In the genomic region with DNA sequence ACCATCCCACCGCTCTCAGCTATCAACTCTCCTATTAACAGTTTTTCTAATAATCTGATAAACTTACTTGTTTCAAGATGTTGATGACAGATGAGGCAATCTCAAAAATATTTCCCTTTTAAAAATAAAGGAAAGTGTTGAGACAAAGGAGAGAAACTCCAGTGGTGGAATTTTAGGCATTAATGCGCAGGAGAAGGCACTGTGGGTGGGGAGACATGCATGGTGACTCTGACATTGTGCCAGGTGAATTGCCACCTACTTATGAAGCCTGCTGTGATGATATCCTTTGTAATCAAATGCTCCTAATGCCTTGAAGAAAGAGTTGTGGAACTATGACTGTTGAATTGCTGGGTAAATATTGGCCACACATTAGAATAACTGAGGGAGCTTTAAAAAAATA, we compare ENCODE assay signal across 16 cellular contexts. TPM values are rescaled to one million over a fixed set of nuclear protein-coding genes. Genes with fewer than 3 reads are reported as not detected.
A peak's percentile ranks its signal among the peaks of the same experiment; 100 is the strongest.
DNase-seq lines count a peak whose midpoint lies in the region; ATAC-seq and TF ChIP-seq lines count a peak whose summit lies in the region.
"Had no signal": no experiment of that assay in that cellular context is flagged by ENCODE, and none has a peak within 500 bp of the region (broad histone marks: within the 10 kb centered on the region; RNA-seq: fewer than 3 reads in every experiment).

No MANE protein-coding gene starts in this region.

- intact Hi-C loops in prostate gland (cut with DNase I): no loop called here

- no peaks in the 10 kb centered on the region for H3K9me3 Mint-ChIP-seq in activated naive CD8-positive, alpha-beta T cell treated with anti-CD3 and anti-CD28 coated beads, Interleukin-2, amount 50 U/mL, for 24 hours
- no peaks in the 10 kb centered on the region for H3K9me3 Mint-ChIP-seq in activated T-cell treated with anti-CD3 and anti-CD28 coated beads, Interleukin-2, amount 50 U/mL, for 24 hours

- DNase-seq in astrocyte of the hippocampus (ENCODE audit: low read depth, low spot score) (peak; percentile 33), kidney tubule cell (ENCODE audit: low spot score) (peak; percentile 46), T-helper 17 cell (no peak), prostate gland (ENCODE audit: low spot score) (no peak)
- DNase-seq in activated naive CD8-positive, alpha-beta T cell treated with anti-CD3 and anti-CD28 coated beads, Interleukin-2, amount 50 U/mL, for 24 hours: no peak
- no peak for DNase-seq in activated T-cell treated with anti-CD3 and anti-CD28 coated beads, Interleukin-2, amount 50 U/mL, for 24 hours
- DNase-seq: activated CD4-positive, alpha-beta T cell treated with anti-CD3 and anti-CD28 coated beads for 36 hours; foreskin melanocyte; mucosa of descending colon; NCI-H1048; pancreas had no signal

- H3K4me1 Mint-ChIP-seq in activated naive CD8-positive, alpha-beta T cell treated with anti-CD3 and anti-CD28 coated beads, Interleukin-2, amount 50 U/mL, for 24 hours: peaks cover 23% of the 10 kb centered on the region
- H3K4me1 Mint-ChIP-seq in activated T-cell treated with anti-CD3 and anti-CD28 coated beads, Interleukin-2, amount 50 U/mL, for 24 hours (ENCODE audit: low read depth): peaks cover 21% of the 10 kb centered on the region
- H3K4me1 Mint-ChIP-seq in T-helper 17 cell: no peaks in the 10 kb centered on the region

- H3K4me3 ChIP-seq in BLaER1 treated with 17β-estradiol and CSF1 and Interleukin-3, amounts not matched to agents 10 nM and 100 nM: no peak overlapping the region
- H3K4me3 ChIP-seq in HUES48 (ENCODE audit: low read depth, low read length): no peak overlapping the region
- H3K4me3 ChIP-seq in prostate gland: no peak overlapping the region
- H3K4me3 ChIP-seq: mucosa of descending colon, pancreas, thoracic aorta had no signal

- H3K27me3 Mint-ChIP-seq in activated naive CD8-positive, alpha-beta T cell treated with anti-CD3 and anti-CD28 coated beads, Interleukin-2, amount 50 U/mL, for 24 hours: no peaks in the 10 kb centered on the region
- peaks cover 13% of the 10 kb centered on the region for H3K27me3 Mint-ChIP-seq in activated T-cell treated with anti-CD3 and anti-CD28 coated beads, Interleukin-2, amount 50 U/mL, for 24 hours
- H3K27me3 Mint-ChIP-seq in T-helper 17 cell: peaks cover 25% of the 10 kb centered on the region

- peak overlapping the region in 1 of 11 experiments; percentile 42; a peak in 1 of 22 replicates for H3K9ac ChIP-seq in BLaER1 treated with 17β-estradiol and CSF1 and Interleukin-3, amounts not matched to agents 10 nM and 100 nM
- no peak overlapping the region for H3K9ac ChIP-seq in HUES48 (ENCODE audit: low read depth, low read length)

- no peak overlapping the region for H3K4me3 Mint-ChIP-seq in activated naive CD8-positive, alpha-beta T cell treated with anti-CD3 and anti-CD28 coated beads, Interleukin-2, amount 50 U/mL, for 24 hours
- no peak overlapping the region for H3K4me3 Mint-ChIP-seq in activated T-cell treated with anti-CD3 and anti-CD28 coated beads, Interleukin-2, amount 50 U/mL, for 24 hours
- no peak overlapping the region for H3K4me3 Mint-ChIP-seq in T-helper 17 cell
- H3K4me3 Mint-ChIP-seq: activated CD4-positive, alpha-beta T cell treated with anti-CD3 and anti-CD28 coated beads for 36 hours had no signal

- 34% methylated on average over 2 of the region's 2 CpGs for WGBS in prostate gland

- H3K27ac ChIP-seq in BLaER1 treated with 17β-estradiol and CSF1 and Interleukin-3, amounts not matched to agents 10 nM and 100 nM: peak overlapping the region in 4 of 11 experiments; percentile 28 to 66 (median 36); a peak in 6 of 22 replicates
- H3K27ac ChIP-seq in HUES48 (ENCODE audit: low read depth, low read length) (peak overlapping the region; percentile 42), prostate gland (no peak overlapping the region)
- H3K27ac ChIP-seq: pancreas, thoracic aorta had no signal

- H3K27me3 ChIP-seq in BLaER1 treated with 17β-estradiol and CSF1 and Interleukin-3, amounts not matched to agents 10 nM and 100 nM: no peaks in the 10 kb centered on the region
- H3K27me3 ChIP-seq in HUES48 (ENCODE audit: control insufficient read depth, insufficient read depth, low read length) (no peaks in the 10 kb centered on the region), prostate gland (replicated peaks; ENCODE audit: insufficient read depth) (no peaks in the 10 kb centered on the region)
- H3K27me3 ChIP-seq: pancreas had no signal

- H3K27ac Mint-ChIP-seq in activated naive CD8-positive, alpha-beta T cell treated with anti-CD3 and anti-CD28 coated beads, Interleukin-2, amount 50 U/mL, for 24 hours: no peak overlapping the region
- no peak overlapping the region for H3K27ac Mint-ChIP-seq in activated T-cell treated with anti-CD3 and anti-CD28 coated beads, Interleukin-2, amount 50 U/mL, for 24 hours
- no peak overlapping the region for H3K27ac Mint-ChIP-seq in T-helper 17 cell

- TF ChIP-seq POLR2A in prostate gland (IDR thresholded peaks at IDR 0.05): no peak

- no peaks in the 10 kb centered on the region for H3K36me3 Mint-ChIP-seq in activated naive CD8-positive, alpha-beta T cell treated with anti-CD3 and anti-CD28 coated beads, Interleukin-2, amount 50 U/mL, for 24 hours (ENCODE audit: low read depth)
- H3K36me3 Mint-ChIP-seq in activated T-cell treated with anti-CD3 and anti-CD28 coated beads, Interleukin-2, amount 50 U/mL, for 24 hours (ENCODE audit: low read depth): no peaks in the 10 kb centered on the region
- peaks cover 3% of the 10 kb centered on the region for H3K36me3 Mint-ChIP-seq in T-helper 17 cell (ENCODE audit: low read depth)

- peaks cover 0 to 48% (median 20%) of the 10 kb centered on the region in 10 experiments; a peak in 13 of 20 replicates for H3K4me1 ChIP-seq in BLaER1 treated with 17β-estradiol and CSF1 and Interleukin-3, amounts not matched to agents 10 nM and 100 nM
- H3K4me1 ChIP-seq in HUES48 (ENCODE audit: control insufficient read depth, insufficient read depth, low read length) (peaks cover 11% of the 10 kb centered on the region), prostate gland (replicated peaks) (no peaks in the 10 kb centered on the region)

- no peaks in the 10 kb centered on the region for H4K20me1 ChIP-seq in BLaER1 treated with 17β-estradiol and CSF1 and Interleukin-3, amounts not matched to agents 10 nM and 100 nM

- no peak for TF ChIP-seq CTCF in prostate gland (IDR thresholded peaks at IDR 0.05)

- H3K9me3 ChIP-seq in BLaER1 treated with 17β-estradiol and CSF1 and Interleukin-3, amounts not matched to agents 10 nM and 100 nM (replicated peaks in 1 of 11): no peaks in the 10 kb centered on the region
- no peaks in the 10 kb centered on the region for H3K9me3 ChIP-seq in HUES48 (ENCODE audit: control insufficient read depth, insufficient read depth, low read length)
- H3K9me3 ChIP-seq in T-helper 17 cell (ENCODE audit: control insufficient read depth, low read length, poor library complexity, severe bottlenecking): no peaks in the 10 kb centered on the region
- no peaks in the 10 kb centered on the region for H3K9me3 ChIP-seq in prostate gland
- H3K9me3 ChIP-seq: mucosa of descending colon, pancreas, thoracic aorta had no signal

- H3K36me3 ChIP-seq in BLaER1 treated with 17β-estradiol and CSF1 and Interleukin-3, amounts not matched to agents 10 nM and 100 nM: no peaks in the 10 kb centered on the region
- no peaks in the 10 kb centered on the region for H3K36me3 ChIP-seq in HUES48 (ENCODE audit: control insufficient read depth, insufficient read depth, low read length)
- H3K36me3 ChIP-seq in prostate gland: no peaks in the 10 kb centered on the region
- H3K36me3 ChIP-seq: pancreas, thoracic aorta had no signal

- H3K4me2 ChIP-seq in BLaER1 treated with 17β-estradiol and CSF1 and Interleukin-3, amounts not matched to agents 10 nM and 100 nM: peak overlapping the region in 7 of 11 experiments; percentile 16 to 80 (median 54); a peak in 11 of 22 replicates

- no peak for ATAC-seq in activated naive CD8-positive, alpha-beta T cell treated with anti-CD3 and anti-CD28 coated beads, Interleukin-2, amount 50 U/mL, for 24 hours
- no peak for ATAC-seq in T-helper 17 cell
- ATAC-seq: HepG2, mucosa of descending colon had no signal

RNA-seq across cellular contexts. Expression of a gene that starts 56.4 kb away (rescaled TPM):
- total RNA-seq in T-helper 17 cell (10 to 100 TPM; 31.8 to 37.1 TPM), prostate gland (1 to 10 TPM; 1.8 to 1.9 TPM)
- total RNA-seq: HepG2, NCI-H460 had no signal

Comparison
In these comparisons a context has a peak if more than half of its experiments do, and no peak if none do; other contexts are left out.
1. DNase-seq: peak in astrocyte of the hippocampus (single experiment) and kidney tubule cell (single experiment); none in activated naive CD8-positive, alpha-beta T cell treated with anti-CD3 and anti-CD28 coated beads, Interleukin-2, amount 50 U/mL, for 24 hours (single experiment), activated T-cell treated with anti-CD3 and anti-CD28 coated beads, Interleukin-2, amount 50 U/mL, for 24 hours (single experiment), T-helper 17 cell (0 of 3) and prostate gland (single experiment).
2. RNA of a gene that starts 56.4 kb away (total RNA-seq): 31.8 to 37.1 TPM in T-helper 17 cell; 1.8 to 1.9 TPM in prostate gland; every median in the first group is over 10 times any median in the second.